Comparison of ENCODE assay signal across 26 cellular contexts in the genomic region with DNA sequence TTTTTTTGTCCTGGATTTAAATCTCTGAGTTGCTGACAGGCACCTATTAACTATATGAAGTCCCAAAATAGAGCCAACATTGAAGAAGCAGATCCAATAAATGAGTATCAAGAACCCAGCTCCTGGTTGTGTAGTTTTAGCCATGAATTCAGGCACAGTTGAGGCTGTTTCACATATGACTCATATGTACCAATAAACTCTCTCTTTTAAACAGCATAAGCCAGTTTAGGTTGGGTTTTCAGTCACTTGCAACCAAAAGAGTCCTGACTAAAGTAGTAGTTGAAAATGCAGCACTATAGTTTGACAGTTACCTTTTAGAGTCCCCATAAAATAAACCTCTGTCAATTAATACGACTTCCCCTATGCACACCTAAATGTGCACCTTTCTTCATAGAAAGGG.
"Had no signal": no experiment of that assay in that cellular context is flagged by ENCODE, and none has a peak within 500 bp of the region (broad histone marks: within the 10 kb centered on the region; RNA-seq: fewer than 3 reads in every experiment).

No MANE protein-coding gene starts in this region.

- H3K9me3 ChIP-seq: ascending aorta, colonic mucosa had no signal

- H3K4me3 Mint-ChIP-seq: activated B cell treated with CpG ODN at 0.5 μM for 24 hours; activated CD8-positive, alpha-beta T cell treated with anti-CD3 and anti-CD28 coated beads for 36 hours; activated naive CD4-positive, alpha-beta T cell treated with anti-CD3 and anti-CD28 coated beads, Interleukin-2, amount 10 ng/mL, durations not matched to agents 7 days and 5 days; activated naive CD8-positive, alpha-beta T cell; activated T-cell treated with anti-CD3 and anti-CD28 coated beads, Interleukin-2, amount 50 U/mL, for 24 hours; activated T-helper 1 cell treated with anti-CD3 and anti-CD28 coated beads, Interleukin-12 subunit alpha, Interleukin-12 subunit beta, Interleukin-2, Interleukin-4 antibody, amounts not matched to agents 30 ng/mL and 10 ng/mL and 1 ng/mL, durations not matched to agents 14 hours and 24 hours and 36 hours; central memory CD8-positive, alpha-beta T cell had no signal

- ATAC-seq: activated CD8-positive, alpha-beta T cell treated with anti-CD3 and anti-CD28 coated beads for 36 hours had no signal

- H3K4me1 Mint-ChIP-seq: activated naive CD4-positive, alpha-beta T cell treated with anti-CD3 and anti-CD28 coated beads, Interleukin-2, amount 10 ng/mL, durations not matched to agents 7 days and 5 days; central memory CD8-positive, alpha-beta T cell had no signal

- H3K27ac ChIP-seq: ascending aorta, cardiac muscle cell, colonic mucosa, VCaP had no signal

- H3K9me3 Mint-ChIP-seq: activated B cell treated with CpG ODN at 0.5 μM for 24 hours; activated CD8-positive, alpha-beta T cell treated with anti-CD3 and anti-CD28 coated beads for 36 hours; activated naive CD4-positive, alpha-beta T cell treated with anti-CD3 and anti-CD28 coated beads, Interleukin-2, amount 10 ng/mL, durations not matched to agents 7 days and 5 days; activated T-cell treated with anti-CD3 and anti-CD28 coated beads, Interleukin-2, amount 50 U/mL, for 24 hours; activated T-helper 1 cell treated with anti-CD3 and anti-CD28 coated beads, Interleukin-12 subunit alpha, Interleukin-12 subunit beta, Interleukin-2, Interleukin-4 antibody, amounts not matched to agents 30 ng/mL and 10 ng/mL and 1 ng/mL, durations not matched to agents 14 hours and 24 hours and 36 hours had no signal

- H3K36me3 ChIP-seq: ascending aorta, cardiac muscle cell, colonic mucosa had no signal

- H3K27me3 Mint-ChIP-seq: activated naive CD4-positive, alpha-beta T cell treated with anti-CD3 and anti-CD28 coated beads, Interleukin-2, amount 10 ng/mL, durations not matched to agents 7 days and 5 days; activated T-cell treated with anti-CD3 and anti-CD28 coated beads, Interleukin-2, amount 50 U/mL, for 24 hours; central memory CD8-positive, alpha-beta T cell had no signal

- H3K36me3 Mint-ChIP-seq: activated naive CD4-positive, alpha-beta T cell treated with anti-CD3 and anti-CD28 coated beads, Interleukin-2, amount 10 ng/mL, durations not matched to agents 7 days and 5 days; activated naive CD8-positive, alpha-beta T cell had no signal

- H3K27ac Mint-ChIP-seq: activated B cell treated with CpG ODN at 0.5 μM for 24 hours; activated CD8-positive, alpha-beta T cell treated with anti-CD3 and anti-CD28 coated beads for 36 hours; activated naive CD4-positive, alpha-beta T cell treated with anti-CD3 and anti-CD28 coated beads, Interleukin-2, amount 10 ng/mL, durations not matched to agents 7 days and 5 days; activated naive CD8-positive, alpha-beta T cell; activated T-cell treated with anti-CD3 and anti-CD28 coated beads, Interleukin-2, amount 50 U/mL, for 24 hours; activated T-helper 1 cell treated with anti-CD3 and anti-CD28 coated beads, Interleukin-12 subunit alpha, Interleukin-12 subunit beta, Interleukin-2, Interleukin-4 antibody, amounts not matched to agents 30 ng/mL and 10 ng/mL and 1 ng/mL, durations not matched to agents 14 hours and 24 hours and 36 hours had no signal

- H3K4me1 ChIP-seq: ascending aorta, colonic mucosa had no signal

- H3K4me3 ChIP-seq: ascending aorta, cardiac muscle cell, colonic mucosa had no signal

- DNase-seq: activated B cell treated with CpG ODN at 0.5 μM for 24 hours; activated CD4-positive, alpha-beta T cell treated with anti-CD3 and anti-CD28 coated beads for 48 hours; activated CD4-positive, CD25-positive, alpha-beta regulatory T cell treated with anti-CD3 and anti-CD28 coated beads, Interleukin-2, amount 50 U/mL, for 72 hours; activated CD8-positive, alpha-beta T cell treated with anti-CD3 and anti-CD28 coated beads for 36 hours; activated effector memory CD4-positive, alpha-beta T cell treated with Interleukin-2 at 50 U/mL for 16 hours; activated naive CD4-positive, alpha-beta T cell treated with anti-CD3 and anti-CD28 coated beads, Interleukin-2, amount 10 ng/mL, durations not matched to agents 7 days and 5 days; activated T-cell treated with anti-CD3 and anti-CD28 coated beads, Interleukin-2, amount 50 U/mL, for 24 hours; amniotic stem cell; colonic mucosa; NCI-H1105; NCI-H1417 treated with DMSO at 0.1 percent for 48 hours; NCI-H1930; NCI-H2081 treated with DMSO at 0.1 percent for 48 hours; NCI-H345; NCI-H748 treated with DMSO at 0.1 percent for 48 hours; OCI-M1; Right ventricle myocardium superior; SW 1271; T-helper 1 cell; T-helper 9 cell had no signal

- H3K27me3 ChIP-seq: ascending aorta, cardiac muscle cell, colonic mucosa had no signal
